Comparison of ENCODE assay signal across 9 cellular contexts in the genomic region with DNA sequence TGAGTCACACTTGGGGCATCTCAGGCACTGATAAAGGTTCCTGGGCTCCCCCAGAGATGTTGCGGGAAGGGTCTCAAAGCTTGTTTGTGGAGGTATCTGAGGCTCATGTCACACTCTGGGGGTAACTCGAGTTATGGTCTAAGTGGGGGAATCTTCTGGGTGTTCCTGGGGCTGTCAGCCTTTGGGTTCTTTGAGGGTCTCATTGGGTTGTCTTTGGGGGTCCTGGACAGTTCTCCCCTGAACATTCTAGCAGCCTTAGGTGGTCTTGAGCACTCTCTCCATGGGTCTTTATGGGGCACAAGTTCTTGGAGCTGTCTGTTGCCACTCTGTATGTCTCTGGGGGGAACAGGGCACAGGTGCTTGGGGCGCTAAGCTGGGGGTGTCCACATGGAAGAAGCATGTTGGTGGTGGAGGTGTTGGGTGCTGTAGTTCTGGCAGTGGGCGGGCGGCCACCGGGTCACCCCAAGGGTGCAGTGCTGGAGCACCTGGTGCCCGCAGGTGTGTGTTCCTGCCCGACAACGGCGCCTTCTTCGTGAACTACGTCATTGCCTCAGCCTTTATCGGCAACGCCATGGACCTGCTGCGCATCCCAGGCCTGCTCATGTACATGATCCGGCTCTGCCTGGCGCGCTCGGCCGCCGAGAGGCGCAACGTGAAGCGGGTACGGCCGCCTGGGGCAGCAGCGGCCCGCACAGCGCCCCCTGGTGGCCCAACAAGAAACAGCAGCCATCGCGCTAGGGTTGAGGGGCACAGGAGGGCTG. TPM values are rescaled to one million over a fixed set of nuclear protein-coding genes. Genes with fewer than 3 reads are reported as not detected.
A peak's percentile ranks its signal among the peaks of the same experiment; 100 is the strongest.
DNase-seq lines count a peak whose midpoint lies in the region; ATAC-seq lines count a peak whose summit lies in the region.
"Had no signal": no experiment of that assay in that cellular context is flagged by ENCODE, and none has a peak within 500 bp of the region (broad histone marks: within the 10 kb centered on the region; RNA-seq: fewer than 3 reads in every experiment).

No MANE protein-coding gene starts in this region.

- peak; percentile 57 for ATAC-seq in GM21423 (IDR thresholded peaks at IDR 0.05; ENCODE audit: unreplicated experiment)
- peak; percentile 79 for ATAC-seq in central memory CD8-positive, alpha-beta T cell (replicated peaks; ENCODE audit: extremely low read depth, poor library complexity, severe bottlenecking)
- peak; percentile 88 for ATAC-seq in left lobe of liver

- H3K4me3 Mint-ChIP-seq in central memory CD8-positive, alpha-beta T cell = peak overlapping the region; percentile 25

- H3K27ac Mint-ChIP-seq in central memory CD8-positive, alpha-beta T cell (ENCODE audit: low read depth) = peak overlapping the region; percentile 82

- no peaks in the 10 kb centered on the region for H3K27me3 Mint-ChIP-seq in central memory CD8-positive, alpha-beta T cell

- peaks cover 19% of the 10 kb centered on the region for H3K36me3 Mint-ChIP-seq in central memory CD8-positive, alpha-beta T cell (ENCODE audit: insufficient read depth)

- DNase-seq in COLO829 (ENCODE audit: low spot score) = peak; percentile 68
- DNase-seq in MV-4-11 (lab: John Stamatoyannopoulos, UW) = peak; percentile 47
- DNase-seq in activated CD4-positive, CD25-positive, alpha-beta regulatory T cell treated with anti-CD3 and anti-CD28 coated beads, Interleukin-2, amount 50 U/mL, for 72 hours = peak; percentile 87
- peak; percentile 66 to 83 for DNase-seq in central memory CD8-positive, alpha-beta T cell (ENCODE audit: low spot score in 2 of 2)
- DNase-seq in left lobe of liver (ENCODE audit: low spot score) = peak; percentile 76
- DNase-seq in stimulated activated CD4-positive, alpha-beta T cell treated with anti-CD3 and anti-CD28 coated beads, Interleukin-4, amount 100 ng/mL, for 24 hours = peak; percentile 82
- DNase-seq in GF-D8 (lab: John Stamatoyannopoulos, UW) = no peak

- no peaks in the 10 kb centered on the region for H3K4me1 Mint-ChIP-seq in central memory CD8-positive, alpha-beta T cell

- no peaks in the 10 kb centered on the region for H3K9me3 Mint-ChIP-seq in central memory CD8-positive, alpha-beta T cell

RNA-seq across cellular contexts. Expression of a gene that starts 7.1 kb away (rescaled TPM):
- total RNA-seq in left lobe of liver = 0.18 TPM
- total RNA-seq: T-helper 1 cell treated with Interleukin-12 subunit alpha and Interleukin-12 subunit beta and Interleukin-4 antibody, amounts not matched to agents 30 ng/mL and 1 ng/mL, for 36 hours had no signal

RNA-seq across cellular contexts. Expression of a gene that starts 24.2 kb away (rescaled TPM):
- 38.0 TPM for total RNA-seq in left lobe of liver

RNA-seq across cellular contexts. Expression of a gene that starts 24.3 kb away (rescaled TPM):
- 35.3 TPM for total RNA-seq in left lobe of liver
